13 cellular contexts compared by ENCODE assay signal in the genomic region with DNA sequence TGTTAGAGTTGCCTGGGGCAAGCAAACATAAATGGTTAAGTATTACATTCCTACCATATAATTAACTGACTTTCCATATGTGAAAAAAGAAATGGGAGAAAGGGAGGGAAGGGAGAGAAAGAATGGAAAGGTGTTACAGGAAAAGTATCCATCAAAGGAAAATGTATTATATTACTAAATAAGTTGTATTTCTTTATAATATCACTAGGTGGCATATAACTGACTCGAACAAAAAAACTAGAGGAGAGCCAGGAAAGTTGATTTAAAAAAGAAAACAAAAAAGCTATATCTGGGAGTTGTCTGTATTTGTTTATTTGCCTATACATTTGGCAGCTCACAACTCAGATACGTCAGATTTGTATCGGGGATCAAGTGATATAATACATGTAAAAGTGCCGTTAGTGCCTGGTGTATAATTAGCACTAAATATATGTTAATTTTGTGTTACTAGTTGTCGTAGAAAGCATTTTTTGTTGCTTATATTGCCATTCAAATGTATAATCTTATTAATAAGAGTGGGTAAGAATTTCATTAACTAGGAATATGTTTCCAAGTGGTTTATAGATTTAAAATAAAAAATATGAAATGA. TPM values are rescaled to one million over a fixed set of nuclear protein-coding genes. Genes with fewer than 3 reads are reported as not detected.
DNase-seq lines count a peak whose midpoint lies in the region; ATAC-seq, FAIRE-seq and TF ChIP-seq lines count a peak whose summit lies in the region.
"Had no signal": no experiment of that assay in that cellular context is flagged by ENCODE, and none has a peak within 500 bp of the region (broad histone marks: within the 10 kb centered on the region; RNA-seq: fewer than 3 reads in every experiment).

No MANE protein-coding gene starts in this region.

- H3K36me3 ChIP-seq in heart right ventricle (no peaks in the 10 kb centered on the region), OCI-LY1 (ENCODE audit: insufficient read depth, low read length) (no peaks in the 10 kb centered on the region), tibial artery (no peaks in the 10 kb centered on the region)

- peaks cover 0 to 2% (median 0%) of the 10 kb centered on the region in 11 donors for H3K9me3 ChIP-seq in heart right ventricle
- no peaks in the 10 kb centered on the region for H3K9me3 ChIP-seq in OCI-LY1 (ENCODE audit: low read length)
- no peaks in the 10 kb centered on the region for H3K9me3 ChIP-seq in tibial artery

- WGBS in heart right ventricle, 2 donors: 50 to 56% methylated on average over 5 of the region's 5 CpGs

- H3K27ac ChIP-seq in heart right ventricle: no peak overlapping the region
- H3K27ac ChIP-seq in OCI-LY1 (ENCODE audit: low read depth, low read length, poor library complexity, severe bottlenecking): no peak overlapping the region
- no peak overlapping the region for H3K27ac ChIP-seq in tibial artery

- TF ChIP-seq CTCF in heart right ventricle (IDR thresholded peaks at IDR 0.05) (peak in 6 of 9 donors; percentile 10 to 40 (median 18)), OCI-LY1 (IDR thresholded peaks at IDR 0.05; ENCODE audit: low read length) (no peak; the same call in 1 of the 2 replicates), fibroblast of mammary gland (conservative IDR thresholded peaks at IDR 0.05; ENCODE audit: control insufficient read depth, insufficient read depth, low read depth, low read length) (peak; percentile 22), tibial artery (IDR thresholded peaks at IDR 0.05) (no peak)

- peak overlapping the region; percentile 57; the same call in 1 of the 2 replicates for H2AFZ ChIP-seq in OCI-LY1 (ENCODE audit: low read length)
- H2AFZ ChIP-seq: GM23338 had no signal

- no peaks in the 10 kb centered on the region; the same call in 1 of the 2 replicates for H3F3A ChIP-seq in OCI-LY1 (ENCODE audit: insufficient read depth, low read length)

- FAIRE-seq in HTR-8/SVneo (lab: Jason Lieb, UNC): no peak
- FAIRE-seq: GM18507 had no signal

- H3K4me1 ChIP-seq in heart right ventricle: no peaks in the 10 kb centered on the region
- H3K4me1 ChIP-seq in OCI-LY1 (ENCODE audit: insufficient read depth, low read length, severe bottlenecking): peaks cover 19% of the 10 kb centered on the region
- H3K4me1 ChIP-seq in tibial artery: no peaks in the 10 kb centered on the region

- no peak for ATAC-seq in heart right ventricle
- ATAC-seq: GM23338 had no signal

- no peak overlapping the region for H3K9ac ChIP-seq in OCI-LY1 (ENCODE audit: low read length)

- H3K4me2 ChIP-seq in OCI-LY1 (ENCODE audit: low read length): no peak overlapping the region

- no peak overlapping the region for H3K4me3 ChIP-seq in heart right ventricle
- H3K4me3 ChIP-seq in OCI-LY1 (ENCODE audit: low read depth, low read length, poor library complexity, severe bottlenecking): no peak overlapping the region
- H3K4me3 ChIP-seq in fibroblast of mammary gland (ENCODE audit: control insufficient read depth, low read depth, low read length): no peak overlapping the region
- no peak overlapping the region for H3K4me3 ChIP-seq in tibial artery
- H3K4me3 ChIP-seq: GM23338 had no signal

- intact Hi-C loops in heart right ventricle (cut with DNase I): no loop called here
- intact Hi-C loops in cardiac septum (cut with DNase I): no loop called here
- intact Hi-C loops in tibial artery (cut with DNase I; ENCODE audit: low total_unique reads): no loop called here

- DNase-seq in heart right ventricle (no peak), cardiac septum (ENCODE audit: low spot score) (no peak), fibroblast of mammary gland (ENCODE audit: low read depth) (peak; percentile 25), NCI-H774 (lab: John Stamatoyannopoulos, UW) (no peak), tibial artery (no peak), HTR-8/SVneo (ENCODE audit: insufficient read length, low spot score) (no peak)
- no peak for DNase-seq in stimulated activated CD4-positive, alpha-beta T cell treated with anti-CD3 and anti-CD28 coated beads, Interleukin-4, amount 100 ng/mL, for 24 hours
- DNase-seq: activated T-cell treated with anti-CD3 and anti-CD28 coated beads, Interleukin-2, amount 50 U/mL, for 1 hour; NCI-H2227 treated with DMSO at 0.1 percent for 48 hours had no signal

- no peaks in the 10 kb centered on the region for H4K20me1 ChIP-seq in OCI-LY1 (ENCODE audit: insufficient read depth, low read length)

- H3K9me2 ChIP-seq in OCI-LY1 (ENCODE audit: low read depth, low read length): no peaks in the 10 kb centered on the region

- no peaks in the 10 kb centered on the region for H3K79me2 ChIP-seq in OCI-LY1 (ENCODE audit: insufficient read depth, low read length)

- H3K27me3 ChIP-seq in heart right ventricle (peaks cover 0 to 4% (median 0%) of the 10 kb centered on the region in 7 donors), OCI-LY1 (ENCODE audit: insufficient read depth, low read length) (no peaks in the 10 kb centered on the region), tibial artery (no peaks in the 10 kb centered on the region)

RNA-seq across cellular contexts. Expression of gene ADAMTS19, which starts 59.6 kb away (rescaled TPM):
- 1 to 10 TPM in 1 of 10 donors, under 1 TPM in 9; 0.19 to 1.3 (median 0.48) TPM for total RNA-seq in heart right ventricle
- under 1 TPM; 0.15 to 0.16 TPM for polyA plus RNA-seq in heart right ventricle
- 0.40 TPM for total RNA-seq in cardiac septum
- total RNA-seq: posterior vena cava had no signal

Comparison
In these comparisons a context has a peak if more than half of its experiments do, and no peak if none do; other contexts are left out.
1. CTCF ChIP-seq: peak in heart right ventricle (6 of 9) and fibroblast of mammary gland (single experiment); none in OCI-LY1 (single experiment) and tibial artery (0 of 2).